Comparison of ENCODE assay signal across 12 cellular contexts in genomic region chr1:156511656-156512055, GRCh38. TPM values are rescaled to one million over a fixed set of nuclear protein-coding genes. Genes with fewer than 3 reads are reported as not detected.
A peak's percentile ranks its signal among the peaks of the same experiment; 100 is the strongest.
DNase-seq lines count a peak whose midpoint lies in the region; ATAC-seq and TF ChIP-seq lines count a peak whose summit lies in the region.
"Had no signal": no experiment of that assay in that cellular context is flagged by ENCODE, and none has a peak within 500 bp of the region (broad histone marks: within the 10 kb centered on the region; RNA-seq: fewer than 3 reads in every experiment).

No MANE protein-coding gene starts in this region.

- no peak overlapping the region for H3K4me3 ChIP-seq in upper lobe of right lung
- H3K4me3 ChIP-seq: colonic mucosa had no signal

- no peaks in the 10 kb centered on the region for H3K36me3 Mint-ChIP-seq in T-helper 17 cell (ENCODE audit: low read depth)
- H3K36me3 Mint-ChIP-seq: CD4-positive, CD25-positive, alpha-beta regulatory T cell had no signal

- H3K27ac Mint-ChIP-seq in T-helper 17 cell: no peak overlapping the region

- ATAC-seq in T-helper 17 cell (peak; percentile 16), upper lobe of right lung (no peak), HG03469 (IDR thresholded peaks at IDR 0.05; ENCODE audit: unreplicated experiment) (no peak), HG03095 (IDR thresholded peaks at IDR 0.05; ENCODE audit: unreplicated experiment) (no peak), GM18867 (IDR thresholded peaks at IDR 0.05; ENCODE audit: unreplicated experiment) (no peak)

- H3K36me3 ChIP-seq in upper lobe of right lung: no peaks in the 10 kb centered on the region
- H3K36me3 ChIP-seq: colonic mucosa had no signal

- TF ChIP-seq CTCF in upper lobe of right lung (IDR thresholded peaks at IDR 0.05): no peak

- intact Hi-C loops in upper lobe of right lung (cut with DNase I): no loop called here

- H3K4me3 Mint-ChIP-seq in T-helper 17 cell: no peak overlapping the region

- H3K27me3 Mint-ChIP-seq in T-helper 17 cell: no peaks in the 10 kb centered on the region

- H3K27ac ChIP-seq in upper lobe of right lung: peak overlapping the region; percentile 80
- H3K27ac ChIP-seq: colonic mucosa had no signal

- H3K4me1 Mint-ChIP-seq in T-helper 17 cell: peaks cover 14% of the 10 kb centered on the region

- H3K27me3 ChIP-seq in upper lobe of right lung: no peaks in the 10 kb centered on the region
- H3K27me3 ChIP-seq: colonic mucosa had no signal

- H3K9me3 ChIP-seq in T-helper 17 cell (ENCODE audit: control insufficient read depth, low read length, poor library complexity, severe bottlenecking) (no peaks in the 10 kb centered on the region), upper lobe of right lung (no peaks in the 10 kb centered on the region)
- H3K9me3 ChIP-seq: colonic mucosa had no signal

- peaks cover 38% of the 10 kb centered on the region for H3K4me1 ChIP-seq in upper lobe of right lung
- H3K4me1 ChIP-seq: colonic mucosa had no signal

- peak; percentile 68 for DNase-seq in stimulated activated CD4-positive, alpha-beta T cell treated with anti-CD3 and anti-CD28 coated beads, Interleukin-1b, Interleukin-23, amount 100 ng/mL, for 48 hours
- no peak for DNase-seq in stimulated activated CD4-positive, alpha-beta T cell treated with anti-CD3 and anti-CD28 coated beads, Interleukin-2, amount 100 ng/mL, for 24 hours
- DNase-seq in T-helper 17 cell (no peak), fibroblast of the conjunctiva (ENCODE audit: low read depth) (peak; percentile 47), upper lobe of right lung (peak; percentile 6)
- DNase-seq: CD4-positive, CD25-positive, alpha-beta regulatory T cell; colonic mucosa; NCI-H1105; NCI-H510A treated with DMSO at 0.1 percent for 48 hours had no signal

RNA-seq across cellular contexts. Expression of gene MEF2D, which starts 11.1 kb away (rescaled TPM):
- total RNA-seq in T-helper 17 cell: 100 to 1,000 TPM; 142 to 157 TPM
- 60.8 TPM for total RNA-seq in upper lobe of right lung

Comparison
In these comparisons a context has a peak if more than half of its experiments do, and no peak if none do; other contexts are left out.
1. DNase-seq: peak in stimulated activated CD4-positive, alpha-beta T cell treated with anti-CD3 and anti-CD28 coated beads, Interleukin-1b, Interleukin-23, amount 100 ng/mL, for 48 hours (single experiment), fibroblast of the conjunctiva (single experiment) and upper lobe of right lung (single experiment); none in stimulated activated CD4-positive, alpha-beta T cell treated with anti-CD3 and anti-CD28 coated beads, Interleukin-2, amount 100 ng/mL, for 24 hours (0 of 2) and T-helper 17 cell (0 of 3).